Comparison of ENCODE assay signal across 8 cellular contexts in the genomic region with DNA sequence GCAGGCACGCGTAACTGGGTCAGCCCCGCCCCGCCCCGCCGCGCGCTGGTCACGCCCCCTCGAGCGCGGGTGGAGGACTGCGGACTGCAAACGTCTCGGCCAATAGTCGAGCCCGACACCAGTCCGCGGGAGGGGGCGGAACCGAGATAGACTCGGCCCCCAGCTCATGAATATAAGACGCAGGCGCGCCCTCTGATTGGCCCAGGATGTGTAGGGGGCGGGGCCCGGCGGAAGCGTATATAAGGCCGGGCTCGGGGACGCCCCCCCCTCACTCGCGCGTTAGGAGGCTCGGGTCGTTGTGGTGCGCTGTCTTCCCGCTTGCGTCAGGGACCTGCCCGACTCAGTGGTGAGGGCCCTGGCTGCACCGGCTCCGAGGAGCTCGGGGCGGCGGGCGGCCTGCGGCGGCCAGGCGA. TPM values are rescaled to one million over a fixed set of nuclear protein-coding genes. Genes with fewer than 3 reads are reported as not detected.
DNase-seq lines count a peak whose midpoint lies in the region; ATAC-seq and TF ChIP-seq lines count a peak whose summit lies in the region.

A gene (plus strand): TSS at position 268 of the 413 bp plus-strand sequence. CDS start 1,602 bp downstream, outside the sequence.

- H3K4me1 ChIP-seq in HEK293 (ENCODE audit: control insufficient read depth, insufficient read depth, low read length) (peaks cover 20% of the 10 kb centered on the region), foreskin keratinocyte (peaks cover 8% of the 10 kb centered on the region), neuronal stem cell (ENCODE audit: control insufficient read depth in 2 of 2, insufficient read depth in 1 of 2, low read depth in 1 of 2, low read length in 2 of 2) (peaks cover 46 to 54% of the 10 kb centered on the region in 2 donors), subcutaneous abdominal adipose tissue (ENCODE audit: control insufficient read depth in 5 of 5, insufficient read depth in 5 of 5, low read length in 5 of 5) (peaks cover 25 to 87% (median 80%) of the 10 kb centered on the region in 5 donors)

- H3K27ac ChIP-seq in HEK293 (ENCODE audit: extremely low read depth, low read depth, low read length) (peak within 1 kb of the TSS; percentile 99), foreskin keratinocyte (peak within 1 kb of the TSS; percentile 58), neuronal stem cell (replicated peaks; ENCODE audit: low read length) (peak within 1 kb of the TSS; percentile 96), subcutaneous abdominal adipose tissue (ENCODE audit: low read depth, low read length) (peak within 1 kb of the TSS; percentile 91)

- in situ Hi-C loops in SK-MEL-5 (cut with HindIII; ENCODE audit: low pct_unique_long_range_greater_than_20kb, low sequenced_read_pairs): no loop called here

- H3K18ac ChIP-seq in neuronal stem cell (ENCODE audit: low read length): peak within 1 kb of the TSS; percentile 99

- peak; percentile 64 for ATAC-seq in foreskin keratinocyte

- no CpG with 5 or more reads among the region's 50 CpGs for WGBS in neuronal stem cell (ENCODE audit: extremely low coverage in 2 of 2, insufficient read length in 2 of 2, insufficient replicate concordance in 1 of 2), 2 donors

- peak within 1 kb of the TSS; percentile 81 for H2AFZ ChIP-seq in neuronal stem cell (ENCODE audit: low read length)

- H3K9ac ChIP-seq in neuronal stem cell (ENCODE audit: low read depth, low read length, poor library complexity): peak within 1 kb of the TSS; percentile 100
- H3K9ac ChIP-seq in subcutaneous abdominal adipose tissue (ENCODE audit: low read length in 5 of 5): peak within 1 kb of the TSS; percentile 73 to 95 (median 85)

- peak within 1 kb of the TSS; percentile 100 for H2BK12ac ChIP-seq in neuronal stem cell (ENCODE audit: low read length)

- H3K4me3 ChIP-seq in HEK293 (ENCODE audit: low read depth, low read length) (peak within 1 kb of the TSS; percentile 44), neuronal stem cell (ENCODE audit: low read length in 2 of 2) (peak within 1 kb of the TSS; percentile 86 to 88), subcutaneous abdominal adipose tissue (ENCODE audit: low read depth in 1 of 5, low read length in 5 of 5) (peak within 1 kb of the TSS; percentile 77 to 95 (median 81))

- H3K4ac ChIP-seq in neuronal stem cell (ENCODE audit: low read length): peak within 1 kb of the TSS; percentile 98

- H3K36me3 ChIP-seq in HEK293 (ENCODE audit: control insufficient read depth in 2 of 2, insufficient read depth in 1 of 2, low read length in 2 of 2) (peaks cover 4 to 43% of the 10 kb centered on the region in 2 experiments; a peak in 2 of 3 replicates), neuronal stem cell (replicated peaks in 1 of 2; ENCODE audit: control insufficient read depth in 2 of 2, insufficient read depth in 2 of 2, low read length in 2 of 2) (peaks cover 33 to 45% of the 10 kb centered on the region in 2 donors), subcutaneous abdominal adipose tissue (ENCODE audit: control insufficient read depth in 5 of 5, insufficient read depth in 5 of 5, low read length in 5 of 5) (peaks cover 0 to 35% (median 34%) of the 10 kb centered on the region in 5 donors)

- H2BK120ac ChIP-seq in neuronal stem cell (ENCODE audit: low read depth, low read length): peak within 1 kb of the TSS; percentile 73

- H2AK5ac ChIP-seq in neuronal stem cell (ENCODE audit: low read depth, low read length): peak within 1 kb of the TSS; percentile 99

- peak within 1 kb of the TSS; percentile 40 for H3K14ac ChIP-seq in neuronal stem cell (ENCODE audit: low read length)

- peak within 1 kb of the TSS; percentile 96 for H2BK15ac ChIP-seq in neuronal stem cell (ENCODE audit: low read length)

- H2BK5ac ChIP-seq in neuronal stem cell (ENCODE audit: low read length): peak within 1 kb of the TSS; percentile 98

- H4K8ac ChIP-seq in neuronal stem cell (ENCODE audit: low read depth, low read length): peak within 1 kb of the TSS; percentile 96

- DNase-seq in GDM1 (lab: John Stamatoyannopoulos, UW) (peak; percentile 98), NAMALWA (ENCODE audit: low spot score) (peak; percentile 98), SK-MEL-5 (ENCODE audit: low read depth, low spot score) (peak; percentile 96), foreskin keratinocyte (peak; percentile 88 to 94), neuronal stem cell (ENCODE audit: low spot score) (peak; percentile 98)
- peak; percentile 97 to 99 (median 98) for DNase-seq in activated naive CD4-positive, alpha-beta T cell (lab: John Stamatoyannopoulos, UW)

- H3K4me2 ChIP-seq in neuronal stem cell (ENCODE audit: insufficient read depth, low read length, poor library complexity, severe bottlenecking): peak within 1 kb of the TSS; percentile 90

- no peak for TF ChIP-seq CTCF in HEK293 (tag by site-specific recombination; IDR thresholded peaks at IDR 0.05)
- no peak for TF ChIP-seq CTCF in foreskin keratinocyte (conservative IDR thresholded peaks at IDR 0.05)

- H3K9me3 ChIP-seq in HEK293 (ENCODE audit: control insufficient read depth, insufficient read depth, low read depth, low read length) (no peaks in the 10 kb centered on the region), neuronal stem cell (replicated peaks in 1 of 2; ENCODE audit: control insufficient read depth in 2 of 2, insufficient read depth in 1 of 2, low read depth in 1 of 2, low read length in 2 of 2) (no peaks in the 10 kb centered on the region), subcutaneous abdominal adipose tissue (ENCODE audit: control insufficient read depth in 5 of 5, low read length in 5 of 5) (no peaks in the 10 kb centered on the region)

- peaks cover 20% of the 10 kb centered on the region for H3K79me1 ChIP-seq in neuronal stem cell (ENCODE audit: low read depth, low read length)

- H3K27me3 ChIP-seq in foreskin keratinocyte (no peaks in the 10 kb centered on the region), neuronal stem cell (ENCODE audit: control insufficient read depth in 3 of 3, insufficient read depth in 3 of 3, low read depth in 1 of 3, low read length in 3 of 3) (peaks cover 0 to 2% (median 0%) of the 10 kb centered on the region in 3 experiments), subcutaneous abdominal adipose tissue (ENCODE audit: control insufficient read depth in 5 of 5, insufficient read depth in 4 of 5, low read length in 5 of 5) (no peaks in the 10 kb centered on the region)

- H3K23ac ChIP-seq in neuronal stem cell (ENCODE audit: low read depth, low read length, poor library complexity): peak within 1 kb of the TSS; percentile 100

- POLR2A ChIA-PET in HEK293 (lab: Yijun Ruan, JAX): interaction anchor here (0.5 to 7.7 kb wide), 71 partner anchors 8 to 530 kb away, joined by 3 to 407 read pairs (median 4); a partner anchor contains a TSS

- H4K91ac ChIP-seq in neuronal stem cell (ENCODE audit: low read depth, low read length, poor library complexity): peak within 1 kb of the TSS; percentile 99

- CTCF ChIA-PET in HEK293 (lab: Yijun Ruan, JAX): interaction anchor here (0.6 to 11.3 kb wide), 6 partner anchors 10 to 346 kb away, joined by 3 to 299 read pairs (median 4); no protein-coding TSS in a partner anchor

TF ChIP-seq in HEK293, 187 proteins besides CTCF, POLR2A, EP300 and RAD21 (continues in another document):
- TF ChIP-seq, protein P1, sequence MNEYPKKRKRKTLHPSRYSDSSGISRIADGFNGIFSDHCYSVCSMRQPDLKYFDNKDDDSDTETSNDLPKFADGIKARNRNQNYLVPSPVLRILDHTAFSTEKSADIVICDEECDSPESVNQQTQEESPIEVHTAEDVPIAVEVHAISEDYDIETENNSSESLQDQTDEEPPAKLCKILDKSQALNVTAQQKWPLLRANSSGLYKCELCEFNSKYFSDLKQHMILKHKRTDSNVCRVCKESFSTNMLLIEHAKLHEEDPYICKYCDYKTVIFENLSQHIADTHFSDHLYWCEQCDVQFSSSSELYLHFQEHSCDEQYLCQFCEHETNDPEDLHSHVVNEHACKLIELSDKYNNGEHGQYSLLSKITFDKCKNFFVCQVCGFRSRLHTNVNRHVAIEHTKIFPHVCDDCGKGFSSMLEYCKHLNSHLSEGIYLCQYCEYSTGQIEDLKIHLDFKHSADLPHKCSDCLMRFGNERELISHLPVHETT (tag by site-specific recombination; IDR thresholded peaks at IDR 0.05): no peak
- TF ChIP-seq, protein P2, sequence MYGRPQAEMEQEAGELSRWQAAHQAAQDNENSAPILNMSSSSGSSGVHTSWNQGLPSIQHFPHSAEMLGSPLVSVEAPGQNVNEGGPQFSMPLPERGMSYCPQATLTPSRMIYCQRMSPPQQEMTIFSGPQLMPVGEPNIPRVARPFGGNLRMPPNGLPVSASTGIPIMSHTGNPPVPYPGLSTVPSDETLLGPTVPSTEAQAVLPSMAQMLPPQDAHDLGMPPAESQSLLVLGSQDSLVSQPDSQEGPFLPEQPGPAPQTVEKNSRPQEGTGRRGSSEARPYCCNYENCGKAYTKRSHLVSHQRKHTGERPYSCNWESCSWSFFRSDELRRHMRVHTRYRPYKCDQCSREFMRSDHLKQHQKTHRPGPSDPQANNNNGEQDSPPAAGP (tag by site-specific recombination; IDR thresholded peaks at IDR 0.05): peak; percentile 19; the same call in 1 of the 2 replicates
- TF ChIP-seq ZNF76 (tag by site-specific recombination; IDR thresholded peaks at IDR 0.05; ENCODE audit: borderline replicate concordance, low read depth) (no peak; the same call in 1 of the 2 replicates), KLF9 (tag by site-specific recombination; IDR thresholded peaks at IDR 0.05; ENCODE audit: low read depth) (peak; percentile 98), TCF7L2 (IDR thresholded peaks at IDR 0.05; ENCODE audit: borderline replicate concordance, low read depth, low read length) (no peak), ZEB2 (tag by site-specific recombination; IDR thresholded peaks at IDR 0.05) (no peak)
- TF ChIP-seq, protein P3, sequence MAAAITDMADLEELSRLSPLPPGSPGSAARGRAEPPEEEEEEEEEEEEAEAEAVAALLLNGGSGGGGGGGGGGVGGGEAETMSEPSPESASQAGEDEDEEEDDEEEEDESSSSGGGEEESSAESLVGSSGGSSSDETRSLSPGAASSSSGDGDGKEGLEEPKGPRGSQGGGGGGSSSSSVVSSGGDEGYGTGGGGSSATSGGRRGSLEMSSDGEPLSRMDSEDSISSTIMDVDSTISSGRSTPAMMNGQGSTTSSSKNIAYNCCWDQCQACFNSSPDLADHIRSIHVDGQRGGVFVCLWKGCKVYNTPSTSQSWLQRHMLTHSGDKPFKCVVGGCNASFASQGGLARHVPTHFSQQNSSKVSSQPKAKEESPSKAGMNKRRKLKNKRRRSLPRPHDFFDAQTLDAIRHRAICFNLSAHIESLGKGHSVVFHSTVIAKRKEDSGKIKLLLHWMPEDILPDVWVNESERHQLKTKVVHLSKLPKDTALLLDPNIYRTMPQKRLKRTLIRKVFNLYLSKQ (tag by site-specific recombination; IDR thresholded peaks at IDR 0.05; ENCODE audit: borderline replicate concordance): no peak

RNA-seq across cellular contexts. Expression of the gene that starts here (rescaled TPM):
- 93.9 and 95.0 TPM in 2 replicates for total RNA-seq in SK-MEL-5 (2014; rRNA removed; shearing (Covaris generic))
- polyA plus RNA-seq in SK-MEL-5 (2015; cell fraction: cytosol; rRNA removed): 126 and 167 TPM in 2 replicates
- 705 and 795 TPM in 2 replicates for polyA plus RNA-seq in SK-MEL-5 (2015; cell fraction: nucleus; rRNA removed)
- 95.4 and 99.9 TPM in 2 replicates for total RNA-seq in foreskin keratinocyte
- polyA plus RNA-seq in foreskin keratinocyte: 128 and 129 TPM in 2 replicates
- 218 TPM for polyA plus RNA-seq in neuronal stem cell (2013, experiment 1 of 2)
- 217 TPM for polyA plus RNA-seq in neuronal stem cell (2013, experiment 2 of 2)

Comparison
In these comparisons a context has a peak if more than half of its experiments do, and no peak if none do; other contexts are left out.
1. Peak in every context shown above with its lines: DNase-seq, ATAC-seq, H3K4me3 ChIP-seq and H3K27ac ChIP-seq.